In genomic region chr4:169024762-169025161, GRCh38 we compare ENCODE assay signal across 8 cellular contexts. TPM values are rescaled to one million over a fixed set of nuclear protein-coding genes. Genes with fewer than 3 reads are reported as not detected.
DNase-seq lines count a peak whose midpoint lies in the region; ATAC-seq and TF ChIP-seq lines count a peak whose summit lies in the region.

No MANE protein-coding gene starts in this region.

- no peaks in the 10 kb centered on the region for H3K79me2 ChIP-seq in hepatocyte

- H3K36me3 ChIP-seq in hepatocyte (replicated peaks; ENCODE audit: insufficient read depth, low read depth) (no peaks in the 10 kb centered on the region), transverse colon (no peaks in the 10 kb centered on the region)

- peak; percentile 69 for ATAC-seq in GM21737 (IDR thresholded peaks at IDR 0.05; ENCODE audit: unreplicated experiment)
- no peak for ATAC-seq in HG02623 (IDR thresholded peaks at IDR 0.05; ENCODE audit: unreplicated experiment)

- peak in 2 of 3 experiments; percentile 18 to 62 for DNase-seq in NCI-H1417 (lab: John Stamatoyannopoulos, UW)
- no peak for DNase-seq in NCI-H1417 treated with DMSO at 0.1 percent for 48 hours (lab: John Stamatoyannopoulos, UW)
- DNase-seq in Jurkat, Clone E6-1 (ENCODE audit: low read depth, low spot score): peak; percentile 29
- DNase-seq in hepatocyte (ENCODE audit: low spot score): peak; percentile 37
- no peak for DNase-seq in transverse colon

- no peak for TF ChIP-seq POLR2A in transverse colon (IDR thresholded peaks at IDR 0.05)

- intact Hi-C loops in transverse colon (cut with DNase I; ENCODE audit: low total_unique reads): no loop called here

- no peak overlapping the region for H2AFZ ChIP-seq in hepatocyte

- TF ChIP-seq EP300 in transverse colon (IDR thresholded peaks at IDR 0.05; ENCODE audit: low read depth): no peak

- no peaks in the 10 kb centered on the region for H3K9me2 ChIP-seq in hepatocyte (replicated peaks; ENCODE audit: insufficient read depth)

- H3K4me1 ChIP-seq in hepatocyte (ENCODE audit: insufficient read depth): no peaks in the 10 kb centered on the region
- H3K4me1 ChIP-seq in transverse colon: no peaks in the 10 kb centered on the region

- no peak overlapping the region for H3K4me3 ChIP-seq in Jurkat, Clone E6-1 (ENCODE audit: low read length)
- no peak overlapping the region for H3K4me3 ChIP-seq in WI38 (ENCODE audit: low read depth, low read length)
- H3K4me3 ChIP-seq in hepatocyte: no peak overlapping the region
- H3K4me3 ChIP-seq in transverse colon: no peak overlapping the region

- no peaks in the 10 kb centered on the region for H3K27me3 ChIP-seq in hepatocyte
- no peaks in the 10 kb centered on the region for H3K27me3 ChIP-seq in transverse colon

- peak; percentile 40; the same call in 1 of the 2 replicates for TF ChIP-seq CTCF in WI38 (IDR thresholded peaks at IDR 0.05; ENCODE audit: low read depth, low read length)
- peak; percentile 67 for TF ChIP-seq CTCF in hepatocyte (IDR thresholded peaks at IDR 0.05; ENCODE audit: poor library complexity)
- peak; percentile 44 to 57 (median 45) for TF ChIP-seq CTCF in transverse colon (IDR thresholded peaks at IDR 0.05)

- WGBS in hepatocyte (ENCODE audit: low lambda C conversion rate, missing lambda C conversion rate): 54% methylated on average over 2 of the region's 2 CpGs
- WGBS in transverse colon (ENCODE audit: low coverage in 1 of 2), 2 donors: 21 to 22% methylated on average over 2 of the region's 2 CpGs

- H3K9me3 ChIP-seq in hepatocyte (ENCODE audit: low read depth): no peaks in the 10 kb centered on the region
- no peaks in the 10 kb centered on the region for H3K9me3 ChIP-seq in transverse colon

- H4K20me1 ChIP-seq in hepatocyte (ENCODE audit: insufficient read depth, poor library complexity, severe bottlenecking): no peaks in the 10 kb centered on the region

- in situ Hi-C loops in transverse colon (cut with MboI; ENCODE audit: low pct_ligation_motif_present in 1 of 4, low pct_unique_long_range_greater_than_20kb in 1 of 4, low sequenced_read_pairs in 3 of 4): loop anchor here in 3 of 4 donors (25.0 kb wide), 1 partner anchor 463 kb away; no protein-coding TSS in a partner anchor

- H3K27ac ChIP-seq in hepatocyte: no peak overlapping the region
- no peak overlapping the region for H3K27ac ChIP-seq in transverse colon

- H3K4me2 ChIP-seq in hepatocyte: no peak overlapping the region

RNA-seq across cellular contexts. Expression of gene CBR4, which starts 14.7 kb away (rescaled TPM):
- 40.3 TPM for polyA plus RNA-seq in Jurkat, Clone E6-1 (2012; ENCODE audit: insufficient read depth, insufficient read length)
- 24.1 and 26.9 TPM in 2 replicates for total RNA-seq in hepatocyte
- 18.5 and 21.2 TPM in 2 replicates for polyA plus RNA-seq in hepatocyte
- 10 to 100 TPM; 22.4 to 31.1 (median 26.2) TPM for total RNA-seq in transverse colon

Comparison
In these comparisons a context has a peak if more than half of its experiments do, and no peak if none do; other contexts are left out.
1. DNase-seq: peak in NCI-H1417 (2 of 3), Jurkat, Clone E6-1 (single experiment) and hepatocyte (single experiment); none in NCI-H1417 treated with DMSO at 0.1 percent for 48 hours (single experiment) and transverse colon (single experiment).
2. Peak in every context shown above with its lines, with median percentiles within 50 percentile points of each other: CTCF ChIP-seq.